ENCODE assay signal across 9 cellular contexts in genomic region chr11:5123802-5124521, GRCh38. TPM values are rescaled to one million over a fixed set of nuclear protein-coding genes. Genes with fewer than 3 reads are reported as not detected.
DNase-seq lines count a peak whose midpoint lies in the region; ATAC-seq, FAIRE-seq and TF ChIP-seq lines count a peak whose summit lies in the region.
"Had no signal": no experiment of that assay in that cellular context is flagged by ENCODE, and none has a peak within 500 bp of the region (broad histone marks: within the 10 kb centered on the region; RNA-seq: fewer than 3 reads in every experiment).

No MANE protein-coding gene starts in this region.

- CTCF ChIA-PET in endothelial cell of umbilical vein (lab: Charles Lee): interaction anchor here (0.7 to 2.5 kb wide), 12 partner anchors 15 to 686 kb away, joined by 3 to 58 read pairs (median 4); partner anchors contain the start of gene OR52A5

- no TSS peak for BruUV-seq in endothelial cell of umbilical vein (replicated peaks; lab: Mats Ljungman, UMichigan)

- no peak overlapping the region for H3K27ac ChIP-seq in endothelial cell of umbilical vein (ENCODE audit: insufficient read depth, low read depth, low read length)

- POLR2A ChIA-PET in endothelial cell of umbilical vein (lab: Charles Lee): no interaction called here

- no peaks in the 10 kb centered on the region for H3K79me2 ChIP-seq in endothelial cell of umbilical vein (ENCODE audit: control insufficient read depth, insufficient read depth, low read length)

- no peaks in the 10 kb centered on the region for H3K4me1 ChIP-seq in BE2C
- H3K4me1 ChIP-seq in endothelial cell of umbilical vein (ENCODE audit: control insufficient read depth, extremely low read depth, insufficient read depth, low read length): no peaks in the 10 kb centered on the region
- H3K4me1 ChIP-seq in mucosa of descending colon (ENCODE audit: low read depth): no peaks in the 10 kb centered on the region

- peak; percentile 88 for ATAC-seq in GM18858 (IDR thresholded peaks at IDR 0.05; ENCODE audit: unreplicated experiment)
- ATAC-seq in HG03095 (IDR thresholded peaks at IDR 0.05; ENCODE audit: unreplicated experiment): peak; percentile 84
- peak; percentile 66 for ATAC-seq in mucosa of descending colon

- FAIRE-seq in endothelial cell of umbilical vein (lab: Jason Lieb, UNC): no peak

- no peak overlapping the region for H3K9ac ChIP-seq in endothelial cell of umbilical vein (replicated peaks; ENCODE audit: extremely low read depth, insufficient read depth, low read length)

- H3K4me3 ChIP-seq in BE2C (ENCODE audit: low read depth, low read length): no peak overlapping the region
- no peak overlapping the region for H3K4me3 ChIP-seq in endothelial cell of umbilical vein (replicated peaks in 1 of 3; ENCODE audit: insufficient read depth in 1 of 3, low read depth in 1 of 3, low read length in 3 of 3)
- H3K4me3 ChIP-seq in mucosa of descending colon: no peak overlapping the region

- intact Hi-C loops in endothelial cell of umbilical vein (cut with micrococcal nuclease): loop anchor here (1.0 to 10.0 kb wide), 6 partner anchors 81 to 768 kb away; partner anchors contain the start of genes OR52E5 and OR52N2
- intact Hi-C loops in mucosa of descending colon (cut with DNase I, micrococcal nuclease): loop anchor here in 1 of 2 donors (5.0 to 10.0 kb wide), 2 partner anchors 261 to 683 kb away; partner anchors contain the start of genes OR51M1 and OR52N2

- no peaks in the 10 kb centered on the region for H3K27me3 ChIP-seq in BE2C
- H3K27me3 ChIP-seq in endothelial cell of umbilical vein (ENCODE audit: control insufficient read depth in 2 of 2, insufficient read depth in 2 of 2, low read length in 2 of 2): no peaks in the 10 kb centered on the region

- H3K36me3 ChIP-seq in BE2C (no peaks in the 10 kb centered on the region), endothelial cell of umbilical vein (ENCODE audit: control insufficient read depth in 2 of 2, extremely low read depth in 1 of 2, insufficient read depth in 2 of 2, low read length in 2 of 2) (no peaks in the 10 kb centered on the region), mucosa of descending colon (ENCODE audit: low read depth) (no peaks in the 10 kb centered on the region)

- no peak overlapping the region for H2AFZ ChIP-seq in endothelial cell of umbilical vein (ENCODE audit: low read depth, low read length)

- no peaks in the 10 kb centered on the region for H4K20me1 ChIP-seq in endothelial cell of umbilical vein (replicated peaks; ENCODE audit: control insufficient read depth, extremely low read depth, insufficient read depth, low read length)

- H3K9me1 ChIP-seq in endothelial cell of umbilical vein (replicated peaks; ENCODE audit: control insufficient read depth, extremely low read depth, insufficient read depth, low read length): no peaks in the 10 kb centered on the region

- H3K9me3 ChIP-seq in BE2C (no peaks in the 10 kb centered on the region), endothelial cell of umbilical vein (replicated peaks; ENCODE audit: control insufficient read depth, insufficient read depth, low read length) (no peaks in the 10 kb centered on the region), mucosa of descending colon (no peaks in the 10 kb centered on the region)

- no peak for TF ChIP-seq POLR2A in endothelial cell of umbilical vein (IDR thresholded peaks at IDR 0.05; ENCODE audit: low read depth, low read length)

- TF ChIP-seq CTCF in BE2C (IDR thresholded peaks at IDR 0.05; ENCODE audit: low read depth, low read length) (peak; percentile 65), endothelial cell of umbilical vein (IDR thresholded peaks at IDR 0.05; ENCODE audit: extremely low read depth in 1 of 2, insufficient read depth in 1 of 2, low read depth in 1 of 2, low read length in 2 of 2) (peak; percentile 68 to 80), mucosa of descending colon (IDR thresholded peaks at IDR 0.05) (peak; percentile 51)

- dilution Hi-C loops in endothelial cell of umbilical vein (cut with MboI; ENCODE audit: extremely low pct_ligation_motif_present, low sequenced_read_pairs): no loop called here

- DNase-seq in BE2C (peak; percentile 53), NCI-H345 (lab: John Stamatoyannopoulos, UW) (peak; percentile 81), endothelial cell of umbilical vein (ENCODE audit: low read depth, low spot score) (peak; percentile 75), mucosa of descending colon (peak in 2 of 3 donors; percentile 31 to 72), stromal cell of bone marrow (ENCODE audit: low read depth) (peak; percentile 60)
- peak; percentile 3 to 41 for DNase-seq in activated CD4-positive, alpha-beta T cell treated with anti-CD3 and anti-CD28 coated beads, Interleukin-2, amount 50 U/mL, for 24 hours (ENCODE audit: low read depth in 1 of 2, low spot score in 1 of 2)

- no peak overlapping the region for H3K4me2 ChIP-seq in endothelial cell of umbilical vein (ENCODE audit: insufficient read depth, low read length)

TF ChIP-seq in endothelial cell of umbilical vein, 7 proteins besides CTCF, POLR2A, EP300 and RAD21:
- no peak for TF ChIP-seq MYC (IDR thresholded peaks at IDR 0.05; ENCODE audit: low read depth, low read length)
- TF ChIP-seq JUN (IDR thresholded peaks at IDR 0.05; ENCODE audit: borderline replicate concordance, insufficient read depth, insufficient read length, low read depth): no peak
- TF ChIP-seq GATA2 (IDR thresholded peaks at IDR 0.05; ENCODE audit: insufficient read depth, insufficient read length, low read depth, low read length): no peak
- TF ChIP-seq, protein P1, sequence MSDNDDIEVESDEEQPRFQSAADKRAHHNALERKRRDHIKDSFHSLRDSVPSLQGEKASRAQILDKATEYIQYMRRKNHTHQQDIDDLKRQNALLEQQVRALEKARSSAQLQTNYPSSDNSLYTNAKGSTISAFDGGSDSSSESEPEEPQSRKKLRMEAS (IDR thresholded peaks at IDR 0.05; ENCODE audit: insufficient read depth, insufficient read length): no peak
- TF ChIP-seq POLR2AphosphoS5 (IDR thresholded peaks at IDR 0.05; ENCODE audit: insufficient read depth, low read depth, low read length): no peak
TF ChIP-seq in endothelial cell of umbilical vein: peak in this region for 0.

RNA-seq across cellular contexts. Expression of gene OR52A5, which starts 14.2 kb away (rescaled TPM):
- not detected for polyA plus RNA-seq in BE2C (2012; ENCODE audit: insufficient read depth, insufficient read length, low read depth)
- total RNA-seq in endothelial cell of umbilical vein: not detected in 2 replicates
- polyA plus RNA-seq in endothelial cell of umbilical vein: not detected in 2 replicates
- polyA plus RNA-seq in endothelial cell of umbilical vein (2011; cell fraction: cytosol; rRNA removed): not detected in 2 replicates
- polyA plus RNA-seq in endothelial cell of umbilical vein (2011; cell fraction: nucleus; rRNA removed): not detected in 2 replicates
- not detected in 2 replicates for polyA plus RNA-seq in endothelial cell of umbilical vein (2012)
- polyA minus RNA-seq in endothelial cell of umbilical vein: not detected in 2 replicates
- polyA minus RNA-seq in endothelial cell of umbilical vein (2011; cell fraction: cytosol; rRNA and poly(A)+ RNA removed): not detected
- not detected in 2 replicates for polyA minus RNA-seq in endothelial cell of umbilical vein (2011; cell fraction: nucleus; rRNA and poly(A)+ RNA removed)
- not detected for total RNA-seq in mucosa of descending colon
- total RNA-seq: T-helper 1 cell treated with Interleukin-12 subunit alpha and Interleukin-12 subunit beta and Interleukin-4 antibody, amounts not matched to agents 30 ng/mL and 1 ng/mL, for 36 hours had no signal

RNA-seq across cellular contexts. Expression of gene OR52A1, which starts 30.6 kb away (rescaled TPM):
- polyA plus RNA-seq in BE2C (2012; ENCODE audit: insufficient read depth, insufficient read length, low read depth): 0.06 TPM
- not detected in 2 replicates for total RNA-seq in endothelial cell of umbilical vein
- polyA plus RNA-seq in endothelial cell of umbilical vein: not detected in 2 replicates
- not detected in 2 replicates for polyA plus RNA-seq in endothelial cell of umbilical vein (2011; cell fraction: cytosol; rRNA removed)
- not detected in 2 replicates for polyA plus RNA-seq in endothelial cell of umbilical vein (2011; cell fraction: nucleus; rRNA removed)
- polyA plus RNA-seq in endothelial cell of umbilical vein (2012): not detected in 2 replicates
- polyA minus RNA-seq in endothelial cell of umbilical vein: not detected in 2 replicates
- not detected for polyA minus RNA-seq in endothelial cell of umbilical vein (2011; cell fraction: cytosol; rRNA and poly(A)+ RNA removed)
- polyA minus RNA-seq in endothelial cell of umbilical vein (2011; cell fraction: nucleus; rRNA and poly(A)+ RNA removed): not detected in 2 replicates
- not detected for total RNA-seq in mucosa of descending colon
- total RNA-seq: T-helper 1 cell treated with Interleukin-12 subunit alpha and Interleukin-12 subunit beta and Interleukin-4 antibody, amounts not matched to agents 30 ng/mL and 1 ng/mL, for 36 hours had no signal

RNA-seq across cellular contexts. Expression of gene OR52E1, which starts 54.6 kb away (rescaled TPM):
- not detected for polyA plus RNA-seq in BE2C (2012; ENCODE audit: insufficient read depth, insufficient read length, low read depth)
- total RNA-seq in endothelial cell of umbilical vein (not detected in 2 replicates), mucosa of descending colon (not detected)
- polyA plus RNA-seq in endothelial cell of umbilical vein: not detected in 2 replicates
- polyA plus RNA-seq in endothelial cell of umbilical vein (2011; cell fraction: cytosol; rRNA removed): not detected in 2 replicates
- not detected in 2 replicates for polyA plus RNA-seq in endothelial cell of umbilical vein (2011; cell fraction: nucleus; rRNA removed)
- polyA plus RNA-seq in endothelial cell of umbilical vein (2012): not detected in 2 replicates
- not detected in 2 replicates for polyA minus RNA-seq in endothelial cell of umbilical vein
- polyA minus RNA-seq in endothelial cell of umbilical vein (2011; cell fraction: cytosol; rRNA and poly(A)+ RNA removed): not detected
- polyA minus RNA-seq in endothelial cell of umbilical vein (2011; cell fraction: nucleus; rRNA and poly(A)+ RNA removed): not detected in 2 replicates
- total RNA-seq: T-helper 1 cell treated with Interleukin-12 subunit alpha and Interleukin-12 subunit beta and Interleukin-4 antibody, amounts not matched to agents 30 ng/mL and 1 ng/mL, for 36 hours had no signal

Comparison
In these comparisons a context has a peak if more than half of its experiments do, and no peak if none do; other contexts are left out.
1. DNase-seq: peak in every context shown above with its lines; median percentile 81 in NCI-H345; 75 in endothelial cell of umbilical vein; 60 in stromal cell of bone marrow; 53 in BE2C; 52 in mucosa of descending colon; 22 in activated CD4-positive, alpha-beta T cell treated with anti-CD3 and anti-CD28 coated beads, Interleukin-2, amount 50 U/mL, for 24 hours.